Comparison of ENCODE assay signal across 1 cellular context in the genomic region with DNA sequence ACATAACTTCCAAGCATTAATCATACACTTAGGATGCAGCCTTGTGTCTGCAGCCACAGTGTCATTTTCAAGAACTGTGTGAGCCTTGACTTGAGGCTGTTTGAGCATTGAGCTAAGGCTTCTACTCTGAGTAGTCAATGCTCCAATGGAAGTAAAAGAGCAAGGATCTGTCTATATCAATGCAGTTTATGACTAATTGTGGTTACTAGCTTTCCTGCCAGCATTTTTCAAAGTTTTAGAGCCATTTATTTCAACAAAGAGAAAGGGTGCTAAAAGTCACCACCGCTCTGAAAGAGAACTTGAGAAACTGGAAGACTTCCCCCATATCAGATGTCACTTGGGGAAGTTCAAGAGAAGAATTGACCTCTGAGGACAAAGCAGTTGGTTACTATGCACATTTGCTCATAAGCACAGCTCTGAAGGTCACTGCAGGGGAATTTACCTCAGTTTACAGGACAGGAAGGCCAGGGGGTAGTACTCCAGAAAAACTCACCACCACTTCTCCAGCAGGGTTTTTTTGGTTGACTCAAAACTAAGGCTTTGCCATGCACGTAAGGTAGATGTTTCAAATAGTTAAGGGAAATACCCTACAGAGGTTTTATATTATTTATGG.
TF ChIP-seq lines count a peak whose summit lies in the region.

No MANE protein-coding gene starts in this region.

TF ChIP-seq in WTC11, 78 proteins besides CTCF, POLR2A, EP300 and RAD21 (continued from another document):
- TF ChIP-seq MYBL2 (CRISPR knock-in tag; IDR thresholded peaks at IDR 0.05) (no peak), NR2C2 (CRISPR knock-in tag; IDR thresholded peaks at IDR 0.05) (no peak), SMAD4 (CRISPR knock-in tag; IDR thresholded peaks at IDR 0.05) (no peak), ZMAT4 (CRISPR knock-in tag; IDR thresholded peaks at IDR 0.05) (no peak), TEAD1 (CRISPR knock-in tag; IDR thresholded peaks at IDR 0.05) (no peak), TP53 (CRISPR knock-in tag; IDR thresholded peaks at IDR 0.05) (no peak), EMX1 (CRISPR knock-in tag; IDR thresholded peaks at IDR 0.05) (no peak), IRF1 (CRISPR knock-in tag; IDR thresholded peaks at IDR 0.05) (no peak), ZNF232 (CRISPR knock-in tag; IDR thresholded peaks at IDR 0.05) (no peak), SOX15 (CRISPR knock-in tag; IDR thresholded peaks at IDR 0.05) (no peak), ZNF423 (CRISPR knock-in tag; IDR thresholded peaks at IDR 0.05) (no peak)
- TF ChIP-seq, protein P1, sequence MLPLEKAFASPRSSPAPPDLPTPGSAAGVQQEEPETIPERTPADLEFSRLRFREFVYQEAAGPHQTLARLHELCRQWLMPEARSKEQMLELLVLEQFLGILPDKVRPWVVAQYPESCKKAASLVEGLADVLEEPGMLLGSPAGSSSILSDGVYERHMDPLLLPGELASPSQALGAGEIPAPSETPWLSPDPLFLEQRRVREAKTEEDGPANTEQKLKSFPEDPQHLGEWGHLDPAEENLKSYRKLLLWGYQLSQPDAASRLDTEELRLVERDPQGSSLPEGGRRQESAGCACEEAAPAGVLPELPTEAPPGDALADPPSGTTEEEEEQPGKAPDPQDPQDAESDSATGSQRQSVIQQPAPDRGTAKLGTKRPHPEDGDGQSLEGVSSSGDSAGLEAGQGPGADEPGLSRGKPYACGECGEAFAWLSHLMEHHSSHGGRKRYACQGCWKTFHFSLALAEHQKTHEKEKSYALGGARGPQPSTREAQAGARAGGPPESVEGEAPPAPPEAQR (CRISPR knock-in tag; IDR thresholded peaks at IDR 0.05), result no peak
- TF ChIP-seq, protein P2, sequence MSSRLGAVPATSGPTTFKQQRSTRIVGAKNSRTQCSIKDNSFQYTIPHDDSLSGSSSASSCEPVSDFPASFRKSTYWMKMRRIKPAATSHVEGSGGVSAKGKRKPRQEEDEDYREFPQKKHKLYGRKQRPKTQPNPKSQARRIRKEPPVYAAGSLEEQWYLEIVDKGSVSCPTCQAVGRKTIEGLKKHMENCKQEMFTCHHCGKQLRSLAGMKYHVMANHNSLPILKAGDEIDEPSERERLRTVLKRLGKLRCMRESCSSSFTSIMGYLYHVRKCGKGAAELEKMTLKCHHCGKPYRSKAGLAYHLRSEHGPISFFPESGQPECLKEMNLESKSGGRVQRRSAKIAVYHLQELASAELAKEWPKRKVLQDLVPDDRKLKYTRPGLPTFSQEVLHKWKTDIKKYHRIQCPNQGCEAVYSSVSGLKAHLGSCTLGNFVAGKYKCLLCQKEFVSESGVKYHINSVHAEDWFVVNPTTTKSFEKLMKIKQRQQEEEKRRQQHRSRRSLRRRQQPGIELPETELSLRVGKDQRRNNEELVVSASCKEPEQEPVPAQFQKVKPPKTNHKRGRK (CRISPR knock-in tag; IDR thresholded peaks at IDR 0.05; ENCODE audit: borderline replicate concordance), result no peak
TF ChIP-seq in WTC11: peak in this region for 0.
